Comparison of ENCODE assay signal across 1 cellular context in genomic region chr16:53052519-53053501, GRCh38.
A peak's percentile ranks its signal among the peaks of the same experiment; 100 is the strongest.
TF ChIP-seq lines count a peak whose summit lies in the region.

Gene CHD9NB, minus strand, starts transcription at chr16:53052897. Its CDS starts 8,739 bp downstream, at chr16:53044158.

TF ChIP-seq in K562, 482 proteins besides CTCF, POLR2A, EP300 and RAD21 (continued from another document):
- TF ChIP-seq PKNOX1 (IDR thresholded peaks at IDR 0.05) = peak; percentile 76
- no peak for TF ChIP-seq XRCC4 (IDR thresholded peaks at IDR 0.05; ENCODE audit: extremely low read depth, insufficient read depth, insufficient read length)
- no peak for TF ChIP-seq THRA (IDR thresholded peaks at IDR 0.05)
- no peak for TF ChIP-seq E2F5 (CRISPR knock-in tag; IDR thresholded peaks at IDR 0.05)
- TF ChIP-seq PHB2 (IDR thresholded peaks at IDR 0.05; ENCODE audit: low read depth) = no peak
- TF ChIP-seq ZBTB8A (IDR thresholded peaks at IDR 0.05; ENCODE audit: partially characterized antibody) = no peak
- no peak for TF ChIP-seq ZNF449 (CRISPR knock-in tag; IDR thresholded peaks at IDR 0.05)
- no peak for TF ChIP-seq KAT7 (CRISPR knock-in tag; IDR thresholded peaks at IDR 0.05; ENCODE audit: borderline replicate concordance)
- TF ChIP-seq PHF20 (IDR thresholded peaks at IDR 0.05; ENCODE audit: partially characterized antibody) = no peak
- no peak for TF ChIP-seq DDX20 (tag; IDR thresholded peaks at IDR 0.05; ENCODE audit: low read depth)
